ENCODE assay signal across 8 cellular contexts in the genomic region with DNA sequence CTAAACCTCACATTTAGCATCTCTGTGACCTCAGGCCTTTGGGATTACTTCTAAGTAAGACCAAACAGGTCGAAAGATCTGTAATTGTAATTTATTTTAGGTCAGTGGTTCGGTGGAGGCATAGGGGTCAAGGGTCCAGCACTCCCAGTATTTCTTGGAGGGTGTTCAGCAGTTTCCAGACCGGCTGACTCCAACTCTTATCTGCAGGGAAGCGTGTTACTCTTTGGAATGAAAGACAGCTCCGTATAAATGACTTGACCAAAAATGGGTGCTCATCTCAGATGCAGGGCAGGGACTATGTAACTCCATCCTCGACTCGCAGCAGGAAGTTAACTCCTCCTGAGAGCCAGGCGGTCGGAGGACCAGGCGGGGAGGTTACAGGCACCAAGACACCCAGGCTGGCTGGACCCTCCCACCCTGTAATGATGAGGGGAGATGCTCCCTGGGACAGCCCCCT. TPM values are rescaled to one million over a fixed set of nuclear protein-coding genes. Genes with fewer than 3 reads are reported as not detected.
DNase-seq lines count a peak whose midpoint lies in the region; ATAC-seq and TF ChIP-seq lines count a peak whose summit lies in the region.

No MANE protein-coding gene starts in this region.

- no peak for DNase-seq in AG09309 (ENCODE audit: low read depth)
- no peak for DNase-seq in cardiac fibroblast (ENCODE audit: low read depth in 2 of 2)
- no peak for DNase-seq in NCI-H2081 treated with DMSO at 0.1 percent for 48 hours (lab: John Stamatoyannopoulos, UW)
- no peak for DNase-seq in globus pallidus (ENCODE audit: low spot score)

- H3K4me1 ChIP-seq in HUES6 (ENCODE audit: control insufficient read depth, insufficient read depth, low read length) = peaks cover 16% of the 10 kb centered on the region
- H3K4me1 ChIP-seq in muscle layer of duodenum (ENCODE audit: control insufficient read depth in 1 of 2, insufficient read depth in 2 of 2, low read length in 2 of 2) = peaks cover 0 to 15% of the 10 kb centered on the region in 2 donors

- TF ChIP-seq CTCF in AG09309 (IDR thresholded peaks at IDR 0.05; ENCODE audit: control insufficient read depth, insufficient read depth, low read depth, low read length, missing control alignments) (no peak), cardiac fibroblast (IDR thresholded peaks at IDR 0.05; ENCODE audit: low read depth, low read length) (no peak)

- H3K27me3 ChIP-seq in HUES6 (ENCODE audit: control insufficient read depth, insufficient read depth, low read length) = no peaks in the 10 kb centered on the region
- H3K27me3 ChIP-seq in muscle layer of duodenum (ENCODE audit: low read depth, low read length) = no peaks in the 10 kb centered on the region

- peak overlapping the region; percentile 97 for H3K4me3 ChIP-seq in AG09309 (ENCODE audit: control insufficient read depth, low read depth, low read length)
- peak overlapping the region; percentile 90 for H3K4me3 ChIP-seq in HUES6 (ENCODE audit: low read depth, low read length)
- peak overlapping the region; percentile 78 to 93 for H3K4me3 ChIP-seq in cardiac fibroblast (replicated peaks in 1 of 2; ENCODE audit: low read depth in 2 of 2, low read length in 2 of 2)
- peak overlapping the region; percentile 88 to 89 for H3K4me3 ChIP-seq in muscle layer of duodenum (ENCODE audit: low read depth in 1 of 2, low read length in 2 of 2)

- H3K27ac ChIP-seq in HUES6 (ENCODE audit: low read depth, low read length) (no peak overlapping the region), muscle layer of duodenum (ENCODE audit: low read length) (no peak overlapping the region)

- H3K9me3 ChIP-seq in HUES6 (ENCODE audit: control insufficient read depth, insufficient read depth, low read depth, low read length) = no peaks in the 10 kb centered on the region
- no peaks in the 10 kb centered on the region for H3K9me3 ChIP-seq in muscle layer of duodenum (ENCODE audit: control insufficient read depth in 1 of 2, low read length in 2 of 2)

- no peaks in the 10 kb centered on the region for H3K36me3 ChIP-seq in HUES6 (ENCODE audit: control insufficient read depth, insufficient read depth, low read length)
- no peaks in the 10 kb centered on the region for H3K36me3 ChIP-seq in muscle layer of duodenum (ENCODE audit: control insufficient read depth in 1 of 2, insufficient read depth in 2 of 2, low read length in 2 of 2)

- ATAC-seq in esophagus mucosa = no peak
- ATAC-seq in HG02798 (IDR thresholded peaks at IDR 0.05; ENCODE audit: poor library complexity, unreplicated experiment) = no peak

- H3K9ac ChIP-seq in HUES6 (ENCODE audit: low read length) = no peak overlapping the region

RNA-seq across cellular contexts. Expression of a gene that starts 0.6 kb away (rescaled TPM):
- 14.7 TPM for total RNA-seq in esophagus mucosa
